Comparison of ENCODE assay signal across 13 cellular contexts in the genomic region with DNA sequence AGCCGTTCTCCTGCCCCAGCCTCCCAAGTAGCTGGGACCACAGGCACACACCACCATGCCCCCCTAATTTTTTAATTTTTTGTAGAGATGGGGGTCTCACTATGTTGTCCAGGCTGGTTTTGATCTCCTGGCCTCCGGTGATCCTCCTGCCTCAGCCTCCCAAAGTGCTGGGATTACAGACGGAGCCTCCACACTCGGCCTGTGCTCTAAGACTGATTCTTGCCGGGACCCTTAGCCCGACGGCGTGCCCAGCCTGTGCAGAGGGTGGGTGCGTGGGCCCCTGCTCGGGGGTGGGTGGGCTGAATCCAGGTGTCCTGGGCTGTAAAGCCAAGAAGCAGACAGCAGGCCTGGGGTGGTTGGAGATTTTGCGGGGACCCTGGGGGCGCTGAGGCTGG.
A peak's percentile ranks its signal among the peaks of the same experiment; 100 is the strongest.
DNase-seq lines count a peak whose midpoint lies in the region; ATAC-seq and TF ChIP-seq lines count a peak whose summit lies in the region.
"Had no signal": no experiment of that assay in that cellular context is flagged by ENCODE, and none has a peak within 500 bp of the region (broad histone marks: within the 10 kb centered on the region; RNA-seq: fewer than 3 reads in every experiment).

No MANE protein-coding gene starts in this region.

- H3K27ac ChIP-seq in angular gyrus (ENCODE audit: low read depth, low read length), result peak overlapping the region; percentile 19

- H3K9me3 Mint-ChIP-seq in Calu3 (ENCODE audit: low read depth, unreplicated experiment), result no peaks in the 10 kb centered on the region

- ATAC-seq in GM18505 (IDR thresholded peaks at IDR 0.05; ENCODE audit: unreplicated experiment), result no peak

- no peak overlapping the region for H3K4me3 Mint-ChIP-seq in Calu3 (ENCODE audit: low read depth, unreplicated experiment)

- H3K4me3 ChIP-seq in skeletal muscle cell (ENCODE audit: low read depth, low read length), result peak overlapping the region; percentile 22

- intact Hi-C loops in Calu3 (cut with micrococcal nuclease; ENCODE audit: unreplicated experiment), result loop anchor here (5.0 kb wide), 3 partner anchors 37 to 72 kb away; partner anchors contain the start of gene GADD45B

- CTCF ChIA-PET in Calu3 (lab: Charles Lee), result interaction anchor here (0.5 to 2.5 kb wide), 7 partner anchors 11 to 64 kb away, joined by 3 to 12 read pairs (median 7); partner anchors contain the start of gene GADD45B

- no peaks in the 10 kb centered on the region for H3K27me3 Mint-ChIP-seq in Calu3 (ENCODE audit: unreplicated experiment)

- no peak for DNase-seq in Calu3
- DNase-seq in islet precursor cell, result peak; percentile 66
- no peak for DNase-seq in skeletal muscle cell (ENCODE audit: low read depth)
- DNase-seq in activated effector memory CD4-positive, alpha-beta T cell treated with anti-CD3 and anti-CD28 coated beads, Interleukin-2, amount 50 U/mL, for 16 hours, result no peak
- DNase-seq in CD1c-positive myeloid dendritic cell (ENCODE audit: extremely low spot score), result no peak
- DNase-seq in HUDEP-2 (lab: John Stamatoyannopoulos, UW; ENCODE audit: unreplicated experiment in 76 of 76), result no peak
- DNase-seq: activated CD4-positive, alpha-beta T cell treated with anti-CD3 and anti-CD28 coated beads, Interleukin-2, amount 50 U/mL, for 1 hour; anterior cingulate cortex; COR-L47; NCI-H1105 treated with DMSO at 0.1 percent for 48 hours; stimulated activated CD4-positive, alpha-beta T cell treated with anti-CD3 and anti-CD28 coated beads, Interleukin-2, amount 100 ng/mL, for 24 hours had no signal

- TF ChIP-seq CTCF in Calu3 (IDR thresholded peaks at IDR 0.05; ENCODE audit: unreplicated experiment), result no peak

- no peak for TF ChIP-seq POLR2A in GM18505 (IDR thresholded peaks at IDR 0.05; ENCODE audit: borderline replicate concordance, extremely low read depth, insufficient read depth, insufficient read length)

- peaks cover 11% of the 10 kb centered on the region for H3K36me3 Mint-ChIP-seq in Calu3 (ENCODE audit: insufficient read depth, unreplicated experiment)

- H3K4me1 Mint-ChIP-seq in Calu3 (ENCODE audit: low read depth, unreplicated experiment), result peaks cover 18% of the 10 kb centered on the region

- H3K27ac Mint-ChIP-seq in Calu3 (ENCODE audit: unreplicated experiment), result peak overlapping the region; percentile 82

- no TSS peak for BruUV-seq in Calu3 (replicated peaks; lab: Mats Ljungman, UMichigan)
